In the genomic region with DNA sequence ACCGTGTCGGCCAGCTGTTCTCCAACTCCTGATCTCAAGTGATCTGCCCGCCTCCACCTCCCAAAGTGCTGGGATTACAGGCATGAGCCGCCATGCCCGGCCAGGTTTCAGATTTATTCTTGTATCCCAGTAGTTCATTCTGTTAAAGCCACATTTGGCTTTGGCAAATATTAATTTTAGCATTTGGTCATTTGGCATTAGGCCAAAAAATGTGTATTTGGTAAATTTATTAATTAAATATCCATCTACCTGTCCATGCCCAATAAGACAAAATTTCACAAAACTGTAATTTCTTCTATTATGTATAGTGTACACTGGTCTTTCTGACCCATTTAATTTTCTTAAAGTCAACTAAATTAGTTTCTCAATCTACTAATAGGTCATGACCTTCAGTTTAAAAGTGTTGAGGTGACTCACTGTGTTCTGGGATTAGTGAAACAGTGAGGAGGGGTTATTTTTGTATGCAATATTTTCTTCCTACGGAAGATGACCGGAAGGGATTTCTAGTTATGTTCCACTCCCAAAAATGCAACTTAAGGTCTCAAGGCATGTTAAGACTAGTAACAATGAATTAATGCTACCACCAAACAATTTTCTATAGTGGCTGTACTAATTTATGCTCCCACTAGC, we compare ENCODE assay signal across 20 cellular contexts. TPM values are rescaled to one million over a fixed set of nuclear protein-coding genes. Genes with fewer than 3 reads are reported as not detected.
DNase-seq lines count a peak whose midpoint lies in the region; ATAC-seq and TF ChIP-seq lines count a peak whose summit lies in the region.
"Had no signal": no experiment of that assay in that cellular context is flagged by ENCODE, and none has a peak within 500 bp of the region (broad histone marks: within the 10 kb centered on the region; RNA-seq: fewer than 3 reads in every experiment).

No MANE protein-coding gene starts in this region.

- no peak overlapping the region for H3K4me3 Mint-ChIP-seq in CD4-positive, alpha-beta T cell
- H3K4me3 Mint-ChIP-seq in activated T-helper 17 cell treated with anti-CD3 and anti-CD28 coated beads, Interleukin-2, amount 50 U/mL, for 72 hours, result peak overlapping the region; percentile 67
- H3K4me3 Mint-ChIP-seq in T-cell, result no peak overlapping the region
- H3K4me3 Mint-ChIP-seq: brain; endodermal cell; stimulated activated memory B cell treated with anti-CD40 and anti-IgM and Interleukin-4, amounts not matched to agents 10 μg/mL and 1 μg/mL and 100 μg/mL, for 72 hours had no signal

- H3K4me1 ChIP-seq in fibroblast of lung (ENCODE audit: control insufficient read depth, extremely low read depth, insufficient read depth, low read length) (peaks cover 9% of the 10 kb centered on the region), neutrophil (ENCODE audit: control insufficient read depth in 1 of 2, insufficient read depth in 1 of 2, low read depth in 1 of 2, low read length in 1 of 2) (peaks cover 90 to 95% of the 10 kb centered on the region in 2 experiments), adrenal gland (replicated peaks in 1 of 2) (peaks cover 5 to 55% of the 10 kb centered on the region in 2 donors)
- H3K4me1 ChIP-seq: SJSA1 had no signal

- no peaks in the 10 kb centered on the region for H3K36me3 ChIP-seq in fibroblast of lung (ENCODE audit: control insufficient read depth, insufficient read depth, low read length)
- no peaks in the 10 kb centered on the region for H3K36me3 ChIP-seq in neutrophil
- H3K36me3 ChIP-seq in adrenal gland (replicated peaks in 1 of 2), result no peaks in the 10 kb centered on the region
- H3K36me3 ChIP-seq: SJSA1 had no signal

- H4K20me1 ChIP-seq in fibroblast of lung (ENCODE audit: control insufficient read depth, extremely low read depth, insufficient read depth, low read length), result no peaks in the 10 kb centered on the region

- H2AFZ ChIP-seq in fibroblast of lung (ENCODE audit: low read length), result no peak overlapping the region
- H2AFZ ChIP-seq: parathyroid adenoma had no signal

- POLR2A ChIA-PET in CD4-positive, alpha-beta T cell (lab: Charles Lee), result interaction anchor here (0.7 kb wide), 1 partner anchor 156 kb away, joined by 5 read pairs; no protein-coding TSS in a partner anchor
- POLR2A ChIA-PET in T-cell (lab: Charles Lee), result interaction anchor here in 1 of 2 donors (0.5 to 0.6 kb wide), 2 partner anchors 16 to 32 kb away, joined by 3 to 4 read pairs; no protein-coding TSS in a partner anchor

- H3K27me3 ChIP-seq in CD4-positive, alpha-beta T cell (ENCODE audit: control insufficient read depth, insufficient read depth, low read length), result no peaks in the 10 kb centered on the region
- H3K27me3 ChIP-seq in fibroblast of lung (ENCODE audit: control insufficient read depth, insufficient read depth, low read length) (no peaks in the 10 kb centered on the region), neutrophil (no peaks in the 10 kb centered on the region), adrenal gland (no peaks in the 10 kb centered on the region)
- H3K27me3 ChIP-seq: BLaER1 treated with 17β-estradiol and CSF1 and Interleukin-3, amounts not matched to agents 10 nM and 100 nM; SJSA1 had no signal

- no peak for ATAC-seq in CD4-positive, alpha-beta T cell (ENCODE audit: poor library complexity)
- no peak for ATAC-seq in activated T-helper 17 cell treated with anti-CD3 and anti-CD28 coated beads, Interleukin-2, amount 50 U/mL, for 72 hours (replicated peaks)
- no peak for ATAC-seq in T-cell (replicated peaks in 1 of 4)
- ATAC-seq: naive thymus-derived CD8-positive, alpha-beta T cell; PC-3; stimulated activated memory B cell treated with anti-CD40 and anti-IgM and Interleukin-4, amounts not matched to agents 10 μg/mL and 1 μg/mL and 100 μg/mL, for 72 hours had no signal

- 76 to 85% (median 80%) methylated on average over 7 of the region's 7 CpGs for WGBS in adrenal gland, 4 donors

- no peak for TF ChIP-seq POLR2A in adrenal gland (IDR thresholded peaks at IDR 0.05)

- no peaks in the 10 kb centered on the region for H3K27me3 Mint-ChIP-seq in CD4-positive, alpha-beta T cell
- H3K27me3 Mint-ChIP-seq in activated T-helper 17 cell treated with anti-CD3 and anti-CD28 coated beads, Interleukin-2, amount 50 U/mL, for 72 hours, result no peaks in the 10 kb centered on the region
- no peaks in the 10 kb centered on the region for H3K27me3 Mint-ChIP-seq in T-cell
- H3K27me3 Mint-ChIP-seq: brain; naive thymus-derived CD8-positive, alpha-beta T cell; stimulated activated memory B cell treated with anti-CD40 and anti-IgM and Interleukin-4, amounts not matched to agents 10 μg/mL and 1 μg/mL and 100 μg/mL, for 72 hours had no signal

- H3K27ac ChIP-seq in CD4-positive, alpha-beta T cell (ENCODE audit: low read depth, low read length), result no peak overlapping the region
- H3K27ac ChIP-seq in fibroblast of lung (ENCODE audit: insufficient read depth, low read length) (peak overlapping the region; percentile 44), neutrophil (peak overlapping the region; percentile 88), adrenal gland (peak overlapping the region in 2 of 5 donors; percentile 22 to 47)
- H3K27ac ChIP-seq: BLaER1 treated with 17β-estradiol and CSF1 and Interleukin-3, amounts not matched to agents 10 nM and 100 nM; parathyroid adenoma; SJSA1 had no signal

- DNase-seq in CD4-positive, alpha-beta T cell, result no peak
- peak in 1 of 2 donors; percentile 30 for DNase-seq in fibroblast of lung (ENCODE audit: low read depth in 2 of 2)
- DNase-seq in kidney glomerular epithelial cell (lab: John Stamatoyannopoulos, UW), result no peak
- DNase-seq in HK-2 (ENCODE audit: unreplicated experiment), result no peak
- DNase-seq in adrenal gland, result no peak
- DNase-seq in T-cell, result no peak
- DNase-seq: endodermal cell; GOT3; hypothalamus; naive thymus-derived CD8-positive, alpha-beta T cell; NCI-H1417; NCI-H446 had no signal

- H3K9me3 Mint-ChIP-seq in CD4-positive, alpha-beta T cell, result no peaks in the 10 kb centered on the region
- H3K9me3 Mint-ChIP-seq in activated T-helper 17 cell treated with anti-CD3 and anti-CD28 coated beads, Interleukin-2, amount 50 U/mL, for 72 hours, result no peaks in the 10 kb centered on the region
- no peaks in the 10 kb centered on the region for H3K9me3 Mint-ChIP-seq in T-cell
- H3K9me3 Mint-ChIP-seq: brain; endodermal cell; naive thymus-derived CD8-positive, alpha-beta T cell; stimulated activated memory B cell treated with anti-CD40 and anti-IgM and Interleukin-4, amounts not matched to agents 10 μg/mL and 1 μg/mL and 100 μg/mL, for 72 hours had no signal

- H3K4me1 Mint-ChIP-seq in CD4-positive, alpha-beta T cell (ENCODE audit: low read depth), result peaks cover 83% of the 10 kb centered on the region
- peaks cover 49% of the 10 kb centered on the region for H3K4me1 Mint-ChIP-seq in activated T-helper 17 cell treated with anti-CD3 and anti-CD28 coated beads, Interleukin-2, amount 50 U/mL, for 72 hours
- peaks cover 73 to 84% (median 77%) of the 10 kb centered on the region in 3 donors for H3K4me1 Mint-ChIP-seq in T-cell

- CTCF ChIA-PET in CD4-positive, alpha-beta T cell (lab: Charles Lee), result no interaction called here
- CTCF ChIA-PET in T-cell (lab: Charles Lee), result no interaction called here

- peak overlapping the region; percentile 68 for H3K27ac Mint-ChIP-seq in CD4-positive, alpha-beta T cell
- H3K27ac Mint-ChIP-seq in activated T-helper 17 cell treated with anti-CD3 and anti-CD28 coated beads, Interleukin-2, amount 50 U/mL, for 72 hours, result peak overlapping the region; percentile 30
- peak overlapping the region in 1 of 2 donors; percentile 40 for H3K27ac Mint-ChIP-seq in T-cell
- H3K27ac Mint-ChIP-seq: brain; stimulated activated memory B cell treated with anti-CD40 and anti-IgM and Interleukin-4, amounts not matched to agents 10 μg/mL and 1 μg/mL and 100 μg/mL, for 72 hours had no signal

- H3K4me2 ChIP-seq in fibroblast of lung (ENCODE audit: extremely low read depth, insufficient read depth, low read length), result no peak overlapping the region

- H3K9ac ChIP-seq in fibroblast of lung (ENCODE audit: insufficient read depth, low read length), result no peak overlapping the region
- H3K9ac ChIP-seq: BLaER1 treated with 17β-estradiol and CSF1 and Interleukin-3, amounts not matched to agents 10 nM and 100 nM; parathyroid adenoma had no signal

- no peak for TF ChIP-seq CTCF in CD4-positive, alpha-beta T cell (IDR thresholded peaks at IDR 0.05)
- TF ChIP-seq CTCF in fibroblast of lung (conservative IDR thresholded peaks at IDR 0.05 in 1 of 2, IDR thresholded peaks at IDR 0.05 in 1 of 2; ENCODE audit: low read depth in 1 of 2, low read length in 2 of 2), result no peak
- TF ChIP-seq CTCF in neutrophil (IDR thresholded peaks at IDR 0.05), result no peak
- no peak for TF ChIP-seq CTCF in adrenal gland (IDR thresholded peaks at IDR 0.05)

- intact Hi-C loops in CD4-positive, alpha-beta T cell (cut with DNase I, micrococcal nuclease), result no loop called here
- intact Hi-C loops in adrenal gland (cut with DNase I), result no loop called here

- H3K9me3 ChIP-seq in CD4-positive, alpha-beta T cell (ENCODE audit: control insufficient read depth, low read length), result no peaks in the 10 kb centered on the region
- H3K9me3 ChIP-seq in fibroblast of lung (ENCODE audit: control insufficient read depth, insufficient read depth, low read depth, low read length), result no peaks in the 10 kb centered on the region
- no peaks in the 10 kb centered on the region for H3K9me3 ChIP-seq in neutrophil
- H3K9me3 ChIP-seq in adrenal gland (replicated peaks in 1 of 3), result no peaks in the 10 kb centered on the region
- H3K9me3 ChIP-seq: BLaER1 treated with 17β-estradiol and CSF1 and Interleukin-3, amounts not matched to agents 10 nM and 100 nM; SJSA1 had no signal

- peaks cover 15% of the 10 kb centered on the region for H3K79me2 ChIP-seq in fibroblast of lung (ENCODE audit: control insufficient read depth, insufficient read depth, low read length)

- H3K4me3 ChIP-seq in fibroblast of lung (replicated peaks in 1 of 4; ENCODE audit: control extremely low read depth in 1 of 4, insufficient read depth in 1 of 4, low read depth in 3 of 4, low read length in 4 of 4), result no peak overlapping the region
- H3K4me3 ChIP-seq in neutrophil (ENCODE audit: low read depth in 1 of 2, low read length in 1 of 2), result peak overlapping the region in 1 of 2 experiments; percentile 11
- H3K4me3 ChIP-seq in adrenal gland, result no peak overlapping the region
- H3K4me3 ChIP-seq: BLaER1 treated with 17β-estradiol and CSF1 and Interleukin-3, amounts not matched to agents 10 nM and 100 nM; SJSA1 had no signal

- H3K36me3 Mint-ChIP-seq in CD4-positive, alpha-beta T cell (ENCODE audit: low read depth), result peaks cover 36% of the 10 kb centered on the region
- peaks cover 42% of the 10 kb centered on the region for H3K36me3 Mint-ChIP-seq in activated T-helper 17 cell treated with anti-CD3 and anti-CD28 coated beads, Interleukin-2, amount 50 U/mL, for 72 hours (ENCODE audit: low read depth)
- H3K36me3 Mint-ChIP-seq in T-cell, result peaks cover 6% of the 10 kb centered on the region
- H3K36me3 Mint-ChIP-seq: brain had no signal

RNA-seq across cellular contexts. Expression of gene OSTF1, which starts 21.0 kb away (rescaled TPM):
- total RNA-seq in CD4-positive, alpha-beta T cell, result 10 to 100 TPM; 31.3 to 32.8 TPM
- total RNA-seq in activated T-helper 17 cell treated with anti-CD3 and anti-CD28 coated beads, Interleukin-2, amount 50 U/mL, for 72 hours, result 100 to 1,000 TPM; 131 to 217 TPM
- total RNA-seq in fibroblast of lung (33.6 and 49.9 TPM in 2 replicates), adrenal gland (10 to 100 TPM; 32.5 to 52.2 (median 35.7) TPM), T-cell (10 to 100 TPM; 46.6 to 73.9 (median 58.3) TPM)
- polyA plus RNA-seq in fibroblast of lung (36.0 and 48.4 TPM in 2 replicates), adrenal gland (10 to 100 TPM; 21.0 to 41.4 (median 29.4) TPM)
- 42.3 and 52.7 TPM in 2 replicates for polyA plus RNA-seq in fibroblast of lung (2012)
- 2.9 and 6.8 TPM in 2 replicates for polyA minus RNA-seq in fibroblast of lung (ENCODE audit: low replicate concordance)

RNA-seq across cellular contexts. Expression of gene NMRK1, which starts 21.4 kb away (rescaled TPM):
- total RNA-seq in CD4-positive, alpha-beta T cell, result 10 to 100 TPM; 45.3 to 46.5 TPM
- 10 to 100 TPM; 39.6 to 51.5 TPM for total RNA-seq in activated T-helper 17 cell treated with anti-CD3 and anti-CD28 coated beads, Interleukin-2, amount 50 U/mL, for 72 hours
- total RNA-seq in fibroblast of lung, result 21.1 and 33.9 TPM in 2 replicates
- 16.0 and 19.4 TPM in 2 replicates for polyA plus RNA-seq in fibroblast of lung
- polyA plus RNA-seq in fibroblast of lung (2012), result 14.6 and 15.5 TPM in 2 replicates
- polyA minus RNA-seq in fibroblast of lung (ENCODE audit: low replicate concordance), result 0.43 and 3.9 TPM in 2 replicates
- 10 to 100 TPM in 6 of 8 donors, 1 to 10 TPM in 2; 4.3 to 27.4 (median 20.2) TPM for total RNA-seq in adrenal gland
- polyA plus RNA-seq in adrenal gland, result 10 to 100 TPM; 22.4 to 93.2 (median 29.8) TPM
- 10 to 100 TPM; 61.9 to 91.0 (median 72.6) TPM for total RNA-seq in T-cell
